ENCODE assay signal across 1 cellular context in genomic region chr1:109516872-109517271, GRCh38.
A peak's percentile ranks its signal among the peaks of the same experiment; 100 is the strongest.
TF ChIP-seq lines count a peak whose summit lies in the region.

No MANE protein-coding gene starts in this region.

TF ChIP-seq in HepG2, 621 proteins besides CTCF, POLR2A, EP300 and RAD21:
- TF ChIP-seq THRA (CRISPR knock-in tag; IDR thresholded peaks at IDR 0.05; ENCODE audit: borderline replicate concordance): no peak
- TF ChIP-seq HNF4A (CRISPR knock-in tag; IDR thresholded peaks at IDR 0.05): peak; percentile 58
- peak; percentile 91 for TF ChIP-seq ZNF549 (CRISPR knock-in tag; IDR thresholded peaks at IDR 0.05)
TF ChIP-seq in HepG2: peak in this region for 2.
